In genomic region chr20:645318-646106, GRCh38 we compare ENCODE assay signal across 8 cellular contexts. TPM values are rescaled to one million over a fixed set of nuclear protein-coding genes. Genes with fewer than 3 reads are reported as not detected.
DNase-seq lines count a peak whose midpoint lies in the region; ATAC-seq and TF ChIP-seq lines count a peak whose summit lies in the region.

No MANE protein-coding gene starts in this region.

- peaks cover 0 to 12% (median 0%) of the 10 kb centered on the region in 11 experiments; a peak in 10 of 22 replicates for H3K9me3 ChIP-seq in BLaER1 treated with 17β-estradiol and CSF1 and Interleukin-3, amounts not matched to agents 10 nM and 100 nM (replicated peaks in 1 of 11)
- H3K9me3 ChIP-seq in vagina = no peaks in the 10 kb centered on the region

- peaks cover 0 to 34% (median 0%) of the 10 kb centered on the region in 11 experiments; a peak in 9 of 22 replicates for H4K20me1 ChIP-seq in BLaER1 treated with 17β-estradiol and CSF1 and Interleukin-3, amounts not matched to agents 10 nM and 100 nM

- peak overlapping the region in 2 of 11 experiments; percentile 35 to 36; a peak in 3 of 22 replicates for H3K27ac ChIP-seq in BLaER1 treated with 17β-estradiol and CSF1 and Interleukin-3, amounts not matched to agents 10 nM and 100 nM
- H3K27ac ChIP-seq in vagina = no peak overlapping the region

- no peak for TF ChIP-seq POLR2A in vagina (IDR thresholded peaks at IDR 0.05)

- peaks cover 16 to 38% (median 21%) of the 10 kb centered on the region in 11 experiments; a peak in 21 of 22 replicates for H3K36me3 ChIP-seq in BLaER1 treated with 17β-estradiol and CSF1 and Interleukin-3, amounts not matched to agents 10 nM and 100 nM
- peaks cover 0 to 21% of the 10 kb centered on the region in 2 donors for H3K36me3 ChIP-seq in vagina

- peak overlapping the region in 2 of 11 experiments; percentile 7 to 19; a peak in 2 of 22 replicates for H3K9ac ChIP-seq in BLaER1 treated with 17β-estradiol and CSF1 and Interleukin-3, amounts not matched to agents 10 nM and 100 nM

- peaks cover 8 to 14% (median 11%) of the 10 kb centered on the region in 11 experiments for H3K27me3 ChIP-seq in BLaER1 treated with 17β-estradiol and CSF1 and Interleukin-3, amounts not matched to agents 10 nM and 100 nM
- no peaks in the 10 kb centered on the region for H3K27me3 ChIP-seq in vagina

- peak; percentile 59 to 85 (median 84) for TF ChIP-seq CTCF in vagina (IDR thresholded peaks at IDR 0.05)

- H3K4me1 ChIP-seq in BLaER1 treated with 17β-estradiol and CSF1 and Interleukin-3, amounts not matched to agents 10 nM and 100 nM = peaks cover 9 to 23% (median 15%) of the 10 kb centered on the region in 10 experiments; a peak in 19 of 20 replicates
- peaks cover 7% of the 10 kb centered on the region for H3K4me1 ChIP-seq in vagina

- peak overlapping the region in 10 of 11 experiments; percentile 7 to 71 (median 40); a peak in 18 of 22 replicates for H3K4me2 ChIP-seq in BLaER1 treated with 17β-estradiol and CSF1 and Interleukin-3, amounts not matched to agents 10 nM and 100 nM

- DNase-seq in LHCN-M2 (ENCODE audit: low read depth) (peak; percentile 34), SHP77 (lab: John Stamatoyannopoulos, UW) (peak; percentile 64 to 74), globus pallidus (ENCODE audit: low spot score) (peak; percentile 50), posterior cingulate gyrus (peak; percentile 46 to 96 (median 72)), vagina (ENCODE audit: extremely low spot score in 2 of 2) (no peak)
- DNase-seq in activated gamma-delta T cell treated with anti-CD3 and anti-CD28 coated beads, Interleukin-2, amount 50 U/mL, for 16 hours (ENCODE audit: low read depth) = peak; percentile 42

- intact Hi-C loops in posterior cingulate gyrus (cut with DNase I) (loop anchor here (2.0 to 10.0 kb wide), 2 partner anchors 83 to 291 kb away; no protein-coding TSS in a partner anchor), vagina (cut with DNase I) (loop anchor here (10.0 kb wide), 1 partner anchor 281 kb away; no protein-coding TSS in a partner anchor)

- no peak overlapping the region for H3K4me3 ChIP-seq in BLaER1 treated with 17β-estradiol and CSF1 and Interleukin-3, amounts not matched to agents 10 nM and 100 nM
- H3K4me3 ChIP-seq in vagina = no peak overlapping the region

- ATAC-seq in GM19397 (IDR thresholded peaks at IDR 0.05; ENCODE audit: unreplicated experiment) = peak; percentile 75

RNA-seq across cellular contexts. Expression of gene SRXN1, which starts 7.5 kb away (rescaled TPM):
- 54.3 and 57.6 TPM in 2 replicates for total RNA-seq in LHCN-M2 (2014; rRNA removed)
- 34.4 TPM for polyA plus RNA-seq in LHCN-M2 (2012)
- 23.8 TPM for total RNA-seq in vagina

RNA-seq across cellular contexts. Expression of gene SCRT2, which starts 30.1 kb away (rescaled TPM):
- total RNA-seq in LHCN-M2 (2014; rRNA removed) (not detected in 2 replicates), vagina (not detected)
- polyA plus RNA-seq in LHCN-M2 (2012) = not detected

RNA-seq across cellular contexts. Expression of gene TCF15, which starts 35.4 kb away (rescaled TPM):
- total RNA-seq in LHCN-M2 (2014; rRNA removed) = not detected in 2 replicates
- polyA plus RNA-seq in LHCN-M2 (2012) = not detected
- total RNA-seq in vagina = not detected

Comparison
In these comparisons a context has a peak if more than half of its experiments do, and no peak if none do; other contexts are left out.
1. DNase-seq: peak in LHCN-M2 (single experiment), SHP77 (2 of 2), activated gamma-delta T cell treated with anti-CD3 and anti-CD28 coated beads, Interleukin-2, amount 50 U/mL, for 16 hours (single experiment), globus pallidus (single experiment) and posterior cingulate gyrus (10 of 10); none in vagina (0 of 2).